ENCODE assay signal across 8 cellular contexts in the genomic region with DNA sequence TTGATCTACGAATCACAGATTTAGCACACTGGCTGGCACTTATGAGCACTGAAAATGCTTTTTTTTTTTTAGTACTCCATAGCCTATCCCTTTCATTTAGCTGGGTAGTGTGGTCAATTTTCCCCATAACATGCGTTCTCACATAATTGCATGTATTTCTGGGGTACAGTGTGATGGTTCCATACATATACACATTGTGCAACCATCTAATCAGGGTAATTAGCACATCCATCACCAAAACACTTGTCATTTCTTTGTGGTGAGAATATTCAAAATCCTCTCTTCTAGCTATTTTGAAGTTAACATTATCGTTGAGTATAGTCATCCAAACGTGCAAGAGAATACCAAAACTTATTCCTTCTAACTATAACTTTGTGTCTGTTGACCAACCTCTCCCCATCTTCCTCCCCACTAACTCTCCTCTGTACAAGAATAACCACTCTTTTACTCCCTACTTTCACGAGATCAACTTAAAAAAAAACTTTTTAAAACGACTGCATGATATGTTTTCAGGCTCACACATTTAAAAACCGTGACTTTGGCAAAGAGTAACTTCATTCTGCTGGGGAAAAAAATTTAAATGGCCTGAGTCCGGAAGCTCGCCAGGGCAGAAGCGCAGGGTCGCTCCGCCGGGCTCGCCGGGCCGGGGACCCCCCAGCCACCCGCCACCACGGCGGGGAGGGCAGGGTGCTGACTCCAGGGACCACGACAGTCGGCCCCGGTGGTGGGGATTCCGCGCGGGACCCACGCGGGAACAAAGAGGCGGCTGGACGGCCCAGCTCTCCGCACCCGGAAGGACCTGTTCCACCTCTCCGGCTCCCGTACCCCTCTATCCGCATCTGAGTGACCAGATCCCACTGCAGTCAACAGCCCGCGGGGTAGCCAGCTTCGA. TPM values are rescaled to one million over a fixed set of nuclear protein-coding genes. Genes with fewer than 3 reads are reported as not detected.
DNase-seq lines count a peak whose midpoint lies in the region; ATAC-seq, FAIRE-seq and TF ChIP-seq lines count a peak whose summit lies in the region.

No MANE protein-coding gene starts in this region.

- H3K9me2 ChIP-seq in OCI-LY7 (ENCODE audit: insufficient read depth, low read length) = no peaks in the 10 kb centered on the region

- H2AFZ ChIP-seq in OCI-LY7 (ENCODE audit: low read length) = peak overlapping the region; percentile 30; the same call in 1 of the 2 replicates

- peak overlapping the region; percentile 85 for H3K27ac Mint-ChIP-seq in Caco-2 (ENCODE audit: unreplicated experiment)
- H3K27ac Mint-ChIP-seq in effector memory CD8-positive, alpha-beta T cell = peak overlapping the region; percentile 90 to 98
- peak overlapping the region; percentile 88 to 93 for H3K27ac Mint-ChIP-seq in natural killer cell treated with Interleukin-12 subunit alpha and Interleukin-12 subunit beta and Interleukin-15 and Interleukin-18, amount 100 ng/mL, for 72 hours

- peak overlapping the region; percentile 59 for H3K27ac ChIP-seq in OCI-LY7 (ENCODE audit: low read depth, low read length, poor library complexity, severe bottlenecking)

- peak; percentile 1 for ATAC-seq in effector memory CD8-positive, alpha-beta T cell (replicated peaks)
- peak; percentile 2 to 17 for ATAC-seq in natural killer cell treated with Interleukin-12 subunit alpha and Interleukin-12 subunit beta and Interleukin-15 and Interleukin-18, amount 100 ng/mL, for 72 hours

- no peaks in the 10 kb centered on the region for H3K27me3 ChIP-seq in Caco-2 (replicated peaks; ENCODE audit: control insufficient read depth, insufficient read depth, low read length)

- H3K9me3 Mint-ChIP-seq in Caco-2 (ENCODE audit: unreplicated experiment) = no peaks in the 10 kb centered on the region
- no peaks in the 10 kb centered on the region for H3K9me3 Mint-ChIP-seq in effector memory CD8-positive, alpha-beta T cell
- no peaks in the 10 kb centered on the region for H3K9me3 Mint-ChIP-seq in natural killer cell treated with Interleukin-12 subunit alpha and Interleukin-12 subunit beta and Interleukin-15 and Interleukin-18, amount 100 ng/mL, for 72 hours

- DNase-seq in Caco-2 = no peak
- no peak for DNase-seq in H54 (ENCODE audit: insufficient read length, low spot score)
- DNase-seq in OCI-LY7 (ENCODE audit: low spot score) = no peak
- no peak for DNase-seq in effector memory CD8-positive, alpha-beta T cell
- no peak for DNase-seq in natural killer cell treated with Interleukin-12 subunit alpha and Interleukin-12 subunit beta and Interleukin-15 and Interleukin-18, amount 100 ng/mL, for 72 hours (ENCODE audit: low spot score)
- DNase-seq in dedifferentiated amniotic fluid mesenchymal stem cell (ENCODE audit: extremely low spot score) = no peak
- DNase-seq in activated CD8-positive, alpha-beta memory T cell treated with anti-CD3 and anti-CD28 coated beads, Interleukin-2, amount 50 U/mL, for 48 hours = no peak
- DNase-seq in NCI-H1694 treated with DMSO at 0.1 percent for 48 hours (lab: John Stamatoyannopoulos, UW) = no peak

- no peak for TF ChIP-seq POLR2A in H54 (IDR thresholded peaks at IDR 0.05; ENCODE audit: low read depth, low read length)

- POLR2A ChIA-PET in Caco-2 (lab: Charles Lee) = interaction anchor here (0.8 to 1.2 kb wide), 4 partner anchors 15 to 274 kb away, joined by 3 to 5 read pairs (median 4); no protein-coding TSS in a partner anchor
- POLR2A ChIA-PET in OCI-LY7 (lab: Charles Lee) = interaction anchor here (0.7 to 4.0 kb wide), 5 partner anchors 11 to 69 kb away, joined by 4 to 28 read pairs (median 5); a partner anchor contains a TSS

- H3K4me2 ChIP-seq in OCI-LY7 (ENCODE audit: low read length) = peak overlapping the region; percentile 82

- TF ChIP-seq CTCF in Caco-2 (IDR thresholded peaks at IDR 0.05; ENCODE audit: insufficient read depth in 1 of 2, low read depth in 1 of 2, low read length in 1 of 2, severe bottlenecking in 1 of 2, unreplicated experiment in 1 of 2) (no peak), OCI-LY7 (conservative IDR thresholded peaks at IDR 0.05; ENCODE audit: low read length) (no peak)

- H3K36me3 ChIP-seq in Caco-2 (ENCODE audit: control insufficient read depth, insufficient read depth, low read length) = no peaks in the 10 kb centered on the region
- no peaks in the 10 kb centered on the region for H3K36me3 ChIP-seq in OCI-LY7 (ENCODE audit: insufficient read depth, low read length)

- H3K4me3 Mint-ChIP-seq in Caco-2 (ENCODE audit: unreplicated experiment) = peak overlapping the region; percentile 92
- peak overlapping the region; percentile 93 to 94 for H3K4me3 Mint-ChIP-seq in effector memory CD8-positive, alpha-beta T cell
- H3K4me3 Mint-ChIP-seq in natural killer cell treated with Interleukin-12 subunit alpha and Interleukin-12 subunit beta and Interleukin-15 and Interleukin-18, amount 100 ng/mL, for 72 hours = peak overlapping the region; percentile 99

- H3K4me3 ChIP-seq in Caco-2 (ENCODE audit: low read depth, low read length) (peak overlapping the region; percentile 89), OCI-LY7 (ENCODE audit: low read depth, low read length, poor library complexity, severe bottlenecking) (peak overlapping the region; percentile 87)

- CTCF ChIA-PET in Caco-2 (lab: Charles Lee) = interaction anchor here (1.0 to 2.7 kb wide), 3 partner anchors 23 to 70 kb away, joined by 3 to 15 read pairs (median 5); no protein-coding TSS in a partner anchor
- CTCF ChIA-PET in OCI-LY7 (lab: Charles Lee; ENCODE audit: unreplicated experiment) = interaction anchor here (1.0 to 1.2 kb wide), 2 partner anchors 60 to 66 kb away, joined by 3 read pairs; no protein-coding TSS in a partner anchor

- no peaks in the 10 kb centered on the region for H3K9me3 ChIP-seq in Caco-2
- H3K9me3 ChIP-seq in OCI-LY7 (ENCODE audit: low read length) = no peaks in the 10 kb centered on the region

- BruUV-seq in Caco-2 (replicated peaks; lab: Mats Ljungman, UMichigan) (TSS peak; percentile 67), OCI-LY7 (replicated peaks; lab: Mats Ljungman, UMichigan) (TSS peak; percentile 84)

- FAIRE-seq in H54 (lab: Jason Lieb, UNC) = peak; percentile 87

- H3K36me3 Mint-ChIP-seq in Caco-2 (ENCODE audit: insufficient read depth, unreplicated experiment) = peaks cover 43% of the 10 kb centered on the region
- H3K36me3 Mint-ChIP-seq in effector memory CD8-positive, alpha-beta T cell (ENCODE audit: insufficient read depth) = peaks cover 34% of the 10 kb centered on the region
- peaks cover 10% of the 10 kb centered on the region for H3K36me3 Mint-ChIP-seq in natural killer cell treated with Interleukin-12 subunit alpha and Interleukin-12 subunit beta and Interleukin-15 and Interleukin-18, amount 100 ng/mL, for 72 hours

- H3K79me2 ChIP-seq in OCI-LY7 (ENCODE audit: insufficient read depth, low read depth, low read length) = peaks cover 45% of the 10 kb centered on the region; the same call in 1 of the 2 replicates

- H3K4me1 ChIP-seq in Caco-2 (peaks cover 19% of the 10 kb centered on the region), OCI-LY7 (ENCODE audit: insufficient read depth, low read length, poor library complexity, severe bottlenecking) (peaks cover 43% of the 10 kb centered on the region)

- H3K27me3 Mint-ChIP-seq in Caco-2 (ENCODE audit: insufficient read depth, unreplicated experiment) = no peaks in the 10 kb centered on the region
- no peaks in the 10 kb centered on the region for H3K27me3 Mint-ChIP-seq in effector memory CD8-positive, alpha-beta T cell
- no peaks in the 10 kb centered on the region for H3K27me3 Mint-ChIP-seq in natural killer cell treated with Interleukin-12 subunit alpha and Interleukin-12 subunit beta and Interleukin-15 and Interleukin-18, amount 100 ng/mL, for 72 hours

- intact Hi-C loops in Caco-2 (cut with micrococcal nuclease; ENCODE audit: unreplicated experiment) = loop anchor here (1.0 to 2.0 kb wide), 2 partner anchors 113 to 302 kb away; a partner anchor contains a TSS
- intact Hi-C loops in OCI-LY7 (cut with micrococcal nuclease; ENCODE audit: unreplicated experiment) = loop anchor here (2.0 to 10.0 kb wide), 3 partner anchors 21 to 305 kb away; a partner anchor contains a TSS

- H4K20me1 ChIP-seq in OCI-LY7 (ENCODE audit: insufficient read depth, low read length) = peaks cover 18% of the 10 kb centered on the region

- H3K4me1 Mint-ChIP-seq in Caco-2 (ENCODE audit: low read depth, unreplicated experiment) = peaks cover 22% of the 10 kb centered on the region
- peaks cover 39 to 45% of the 10 kb centered on the region in 2 donors for H3K4me1 Mint-ChIP-seq in effector memory CD8-positive, alpha-beta T cell (ENCODE audit: low read depth in 2 of 2)
- H3K4me1 Mint-ChIP-seq in natural killer cell treated with Interleukin-12 subunit alpha and Interleukin-12 subunit beta and Interleukin-15 and Interleukin-18, amount 100 ng/mL, for 72 hours (ENCODE audit: low read depth in 2 of 2) = peaks cover 35 to 44% of the 10 kb centered on the region in 2 donors

RNA-seq across cellular contexts. Expression of a gene that starts 0.9 kb away (rescaled TPM):
- total RNA-seq in Caco-2 (2022) (91.3 and 103 TPM in 2 replicates), OCI-LY7 (2022) (25.6 and 28.5 TPM in 2 replicates)
- total RNA-seq in OCI-LY7 (2014; rRNA removed; shearing (Covaris generic)) = 26.8 and 33.4 TPM in 2 replicates
- 10 to 100 TPM; 55.9 to 58.0 TPM for total RNA-seq in natural killer cell treated with Interleukin-12 subunit alpha and Interleukin-12 subunit beta and Interleukin-15 and Interleukin-18, amount 100 ng/mL, for 72 hours

RNA-seq across cellular contexts. Expression of a gene that starts 58.4 kb away (rescaled TPM):
- total RNA-seq in Caco-2 (2022) (not detected in 2 replicates), OCI-LY7 (2022) (10.9 and 15.1 TPM in 2 replicates)
- total RNA-seq in OCI-LY7 (2014; rRNA removed; shearing (Covaris generic)) = 6.6 and 13.7 TPM in 2 replicates
- total RNA-seq in natural killer cell treated with Interleukin-12 subunit alpha and Interleukin-12 subunit beta and Interleukin-15 and Interleukin-18, amount 100 ng/mL, for 72 hours = 10 to 100 TPM; 13.0 to 20.6 TPM
